8 cellular contexts compared by ENCODE assay signal in the genomic region with DNA sequence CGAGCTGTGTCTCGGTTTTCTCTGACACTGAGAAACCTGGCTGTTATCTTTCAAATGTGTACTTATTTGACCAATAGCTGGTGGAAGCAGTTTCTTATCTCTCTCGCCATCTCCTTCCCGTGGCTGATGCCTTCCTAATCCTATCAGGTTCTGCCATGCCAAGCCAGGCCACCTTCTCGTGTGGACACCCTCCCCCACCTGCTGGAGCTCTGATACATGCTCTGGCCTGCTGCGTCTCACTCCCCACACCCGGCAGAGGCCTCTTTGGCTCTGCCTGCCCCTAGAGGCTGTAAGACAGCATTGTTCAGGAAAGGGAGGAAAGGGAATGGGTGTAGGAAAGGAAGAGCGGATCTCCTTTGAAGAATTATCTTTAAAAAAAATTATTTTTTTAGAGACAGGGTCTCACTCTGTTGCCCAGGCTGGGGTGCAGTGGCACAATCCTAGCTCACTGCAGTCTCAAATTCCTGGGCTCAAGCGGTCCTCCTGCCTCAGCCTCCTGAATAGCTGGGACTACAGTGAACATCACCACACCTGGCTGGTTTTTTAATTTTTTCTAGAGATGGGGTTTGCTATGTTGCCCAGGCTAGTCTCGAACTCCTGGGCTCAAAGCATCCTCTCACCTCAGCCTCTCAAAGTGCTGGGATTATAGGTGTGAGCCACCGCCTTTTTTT. TPM values are rescaled to one million over a fixed set of nuclear protein-coding genes. Genes with fewer than 3 reads are reported as not detected.
A peak's percentile ranks its signal among the peaks of the same experiment; 100 is the strongest.
DNase-seq lines count a peak whose midpoint lies in the region; ATAC-seq, FAIRE-seq and TF ChIP-seq lines count a peak whose summit lies in the region.

No MANE protein-coding gene starts in this region.

- no peak for FAIRE-seq in small intestine (lab: Jason Lieb, UNC)

- peak; percentile 38 to 65 (median 61) for TF ChIP-seq CTCF in adrenal gland (IDR thresholded peaks at IDR 0.05)

- H3K27me3 ChIP-seq in adrenal gland = no peaks in the 10 kb centered on the region
- no peaks in the 10 kb centered on the region for H3K27me3 ChIP-seq in small intestine (ENCODE audit: control insufficient read depth in 2 of 2, insufficient read depth in 2 of 2, low read length in 2 of 2)

- DNase-seq in AML-193 (lab: John Stamatoyannopoulos, UW) = peak; percentile 62 to 71
- peak; percentile 62 for DNase-seq in NCI-H2171 treated with DMSO at 0.1 percent for 48 hours (lab: John Stamatoyannopoulos, UW)
- peak; percentile 54 to 90 (median 80) for DNase-seq in adrenal gland
- peak; percentile 69 for DNase-seq in hepatic stellate cell (ENCODE audit: low spot score)
- peak; percentile 65 for DNase-seq in small intestine
- DNase-seq in activated naive CD4-positive, alpha-beta T cell (lab: John Stamatoyannopoulos, UW) = no peak

- peak overlapping the region in 4 of 5 donors; percentile 50 to 87 (median 74) for H3K27ac ChIP-seq in adrenal gland
- no peak overlapping the region for H3K27ac ChIP-seq in small intestine (ENCODE audit: low read depth in 1 of 2, low read length in 1 of 2)

- H3K9me3 ChIP-seq in adrenal gland (replicated peaks in 1 of 3) (no peaks in the 10 kb centered on the region), small intestine (ENCODE audit: control insufficient read depth, low read depth) (no peaks in the 10 kb centered on the region)

- H3K4me1 ChIP-seq in adrenal gland (replicated peaks in 1 of 2) = peaks cover 37 to 51% of the 10 kb centered on the region in 2 donors
- H3K4me1 ChIP-seq in small intestine (ENCODE audit: control insufficient read depth in 2 of 2, insufficient read depth in 1 of 2, low read depth in 1 of 2, low read length in 1 of 2) = peaks cover 2 to 4% of the 10 kb centered on the region in 2 donors

- H3K4me3 ChIP-seq in adrenal gland (no peak overlapping the region), small intestine (ENCODE audit: low read depth in 1 of 2, low read length in 2 of 2) (no peak overlapping the region)

- WGBS in adrenal gland, 4 donors = 42 to 55% (median 45%) methylated on average over 11 of the region's 11 CpGs
- 42 to 43% (median 43%) methylated on average over 11 of the region's 11 CpGs for WGBS in small intestine, 3 donors

- peak; percentile 58 for ATAC-seq in GM18909 (IDR thresholded peaks at IDR 0.05; ENCODE audit: poor library complexity, unreplicated experiment)
- no peak for ATAC-seq in HG03280 (IDR thresholded peaks at IDR 0.05; ENCODE audit: unreplicated experiment)

- intact Hi-C loops in adrenal gland (cut with DNase I) = no loop called here

- TF ChIP-seq POLR2A in adrenal gland (IDR thresholded peaks at IDR 0.05) = peak in 1 of 2 donors; percentile 21

- H3K36me3 ChIP-seq in adrenal gland (replicated peaks in 1 of 2) (no peaks in the 10 kb centered on the region), small intestine (ENCODE audit: control insufficient read depth in 2 of 2, insufficient read depth in 2 of 2, low read length in 2 of 2) (no peaks in the 10 kb centered on the region)

RNA-seq across cellular contexts. Expression of gene ARMC5, which starts 7.5 kb away (rescaled TPM):
- 10 to 100 TPM in 6 of 8 donors, 1 to 10 TPM in 2; 9.1 to 20.3 (median 12.0) TPM for total RNA-seq in adrenal gland
- 10 to 100 TPM in 2 of 3 donors, 1 to 10 TPM in 1; 2.9 to 37.9 (median 24.5) TPM for polyA plus RNA-seq in adrenal gland
- 10 to 100 TPM; 12.3 to 20.5 (median 15.0) TPM for polyA plus RNA-seq in small intestine

RNA-seq across cellular contexts. Expression of gene ZNF843, which starts 9.2 kb away (rescaled TPM):
- total RNA-seq in adrenal gland = 1 to 10 TPM in 6 of 8 donors, under 1 TPM in 2; 0.61 to 3.1 (median 1.8) TPM
- under 1 TPM; 0.37 to 0.97 (median 0.73) TPM for polyA plus RNA-seq in adrenal gland
- polyA plus RNA-seq in small intestine = under 1 TPM; 0.30 to 0.54 (median 0.45) TPM

RNA-seq across cellular contexts. Expression of gene TGFB1I1, which starts 20.1 kb away (rescaled TPM):
- total RNA-seq in adrenal gland = 10 to 100 TPM; 14.2 to 62.7 (median 34.8) TPM
- polyA plus RNA-seq in adrenal gland (10 to 100 TPM; 11.3 to 32.7 (median 29.7) TPM), small intestine (10 to 100 TPM in 1 of 3 donors, 1 to 10 TPM in 2; 1.6 to 20.1 (median 7.8) TPM)

RNA-seq across cellular contexts. Expression of gene COX6A2, which starts 23.7 kb away (rescaled TPM):
- not detected for total RNA-seq in adrenal gland
- polyA plus RNA-seq in adrenal gland (1 to 10 TPM in 2 of 3 donors, not detected in 1; 2.8 to 5.2 TPM), small intestine (10 to 100 TPM in 2 of 3 donors, under 1 TPM in 1; 0.60 to 24.3 (median 15.0) TPM)

RNA-seq across cellular contexts. Expression of gene SLC5A2, which starts 31.1 kb away (rescaled TPM):
- total RNA-seq in adrenal gland = under 1 TPM in 1 of 8 donors, not detected in 7; 0.14 TPM
- polyA plus RNA-seq in adrenal gland (1 to 10 TPM in 2 of 3 donors, not detected in 1; 2.4 to 3.0 TPM), small intestine (1 to 10 TPM in 2 of 3 donors, under 1 TPM in 1; 0.81 to 1.8 (median 1.3) TPM)

Comparison
In these comparisons a context has a peak if more than half of its experiments do, and no peak if none do; other contexts are left out.
1. DNase-seq: peak in AML-193 (2 of 2), NCI-H2171 treated with DMSO at 0.1 percent for 48 hours (single experiment), adrenal gland (7 of 7), hepatic stellate cell (single experiment) and small intestine (single experiment); none in activated naive CD4-positive, alpha-beta T cell (0 of 4).
2. H3K27ac ChIP-seq: peak in adrenal gland (4 of 5); none in small intestine (0 of 2).